ENCODE assay signal across 9 cellular contexts in the genomic region with DNA sequence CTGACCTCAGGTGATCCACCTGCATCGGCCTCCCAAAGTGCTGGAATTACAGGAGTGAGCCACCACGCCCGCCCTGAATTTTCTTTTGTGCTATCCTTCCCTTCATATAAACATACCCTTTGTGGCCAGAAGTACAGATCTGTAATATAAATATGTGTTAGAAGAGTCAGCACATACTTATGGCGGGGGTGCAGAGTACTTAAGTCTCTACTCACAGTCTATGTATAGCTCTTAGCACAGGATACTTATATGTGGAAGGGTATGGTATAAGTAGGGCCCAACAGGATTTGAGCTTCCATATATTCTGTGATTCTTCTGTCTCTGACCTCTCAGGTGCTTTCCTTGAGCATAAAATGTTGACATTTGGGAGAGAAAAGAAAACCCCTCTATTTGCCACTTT. TPM values are rescaled to one million over a fixed set of nuclear protein-coding genes. Genes with fewer than 3 reads are reported as not detected.
"Had no signal": no experiment of that assay in that cellular context is flagged by ENCODE, and none has a peak within 500 bp of the region (broad histone marks: within the 10 kb centered on the region; RNA-seq: fewer than 3 reads in every experiment).

No MANE protein-coding gene starts in this region.

- H3K27ac Mint-ChIP-seq: HFFc6 had no signal

- H3K4me3 ChIP-seq: GM23248, HAP-1, K562 had no signal

- H3K4me3 Mint-ChIP-seq: HFFc6 had no signal

- H3K9me3 Mint-ChIP-seq: HFFc6 had no signal

- ATAC-seq: HCT116, HepG2, K562 had no signal

- DNase-seq: GM23248, GOT3, H7, HFFc6 had no signal

RNA-seq across cellular contexts. Expression of gene CXorf58, which starts 18.2 kb away (rescaled TPM):
- total RNA-seq: GM23248, H7, HepG2, HFFc6, HT1080 had no signal
